ENCODE assay signal across 1 cellular context in the genomic region with DNA sequence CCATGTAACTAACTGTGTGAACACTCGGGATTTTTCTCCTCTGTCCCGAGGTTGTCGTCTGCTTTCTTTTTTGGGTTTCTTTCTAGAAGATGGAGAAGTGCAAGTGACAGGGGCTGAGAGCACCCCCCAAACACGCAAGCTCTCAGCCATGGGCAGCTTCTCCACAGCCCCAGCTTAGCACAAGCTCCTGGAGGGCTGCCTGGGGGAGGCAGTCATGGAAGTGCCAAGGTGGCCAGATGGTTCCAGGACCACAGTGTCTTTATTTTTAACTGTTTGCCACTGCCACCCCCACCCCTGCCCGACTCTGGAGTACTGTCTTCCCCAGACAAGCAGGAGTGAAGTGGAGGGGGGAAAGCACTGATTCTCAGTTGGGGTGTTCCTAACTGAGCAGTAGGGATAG.
TF ChIP-seq lines count a peak whose summit lies in the region.

No MANE protein-coding gene starts in this region.

TF ChIP-seq in A549, 52 proteins besides CTCF, POLR2A, EP300 and RAD21 (continued from another document):
- no peak for TF ChIP-seq PHF8 (IDR thresholded peaks at IDR 0.05; ENCODE audit: borderline replicate concordance, low read depth)
- TF ChIP-seq EHF (CRISPR knock-in tag; IDR thresholded peaks at IDR 0.05) = no peak
- no peak for TF ChIP-seq JUNB (IDR thresholded peaks at IDR 0.05)
